In the genomic region with DNA sequence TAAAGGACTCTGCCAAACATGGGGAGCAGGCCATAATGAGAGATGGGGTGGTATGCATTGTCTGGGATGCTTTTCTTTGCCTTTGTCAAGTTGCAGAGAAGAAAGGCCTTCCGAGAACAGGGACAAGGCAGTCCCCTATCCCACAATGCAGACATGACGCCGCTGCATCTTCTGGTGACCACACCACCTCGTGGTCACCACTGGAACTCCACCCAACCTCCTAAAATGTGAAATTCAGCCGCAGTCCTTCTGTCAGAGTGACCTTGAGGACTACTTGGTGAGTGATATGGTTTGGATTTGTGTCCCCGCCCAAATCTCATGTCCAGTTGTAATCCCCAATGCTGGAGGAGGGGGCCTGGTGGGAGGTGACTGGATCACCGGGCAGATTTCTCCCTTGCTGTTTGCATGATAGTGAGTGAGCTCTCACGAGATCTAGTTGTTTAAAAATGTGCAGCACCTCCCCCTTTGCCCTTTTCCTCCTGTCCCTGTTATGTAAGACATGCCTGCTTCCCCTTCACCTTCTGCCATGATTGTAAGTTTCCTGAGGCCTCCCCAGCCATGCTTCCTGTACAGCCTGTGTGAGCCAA, we compare ENCODE assay signal across 8 cellular contexts. TPM values are rescaled to one million over a fixed set of nuclear protein-coding genes. Genes with fewer than 3 reads are reported as not detected.
DNase-seq lines count a peak whose midpoint lies in the region; ATAC-seq and TF ChIP-seq lines count a peak whose summit lies in the region.

No MANE protein-coding gene starts in this region.

- peak; percentile 42 for ATAC-seq in HG02623 (IDR thresholded peaks at IDR 0.05; ENCODE audit: unreplicated experiment)
- ATAC-seq in GM19328 (IDR thresholded peaks at IDR 0.05; ENCODE audit: unreplicated experiment) = no peak

- no peaks in the 10 kb centered on the region for H3K9me3 Mint-ChIP-seq in activated T-cell treated with anti-CD3 and anti-CD28 coated beads, Interleukin-2, amount 50 U/mL, for 24 hours
- no peaks in the 10 kb centered on the region for H3K9me3 Mint-ChIP-seq in osteocyte (ENCODE audit: unreplicated experiment)

- H3K4me1 Mint-ChIP-seq in activated T-cell treated with anti-CD3 and anti-CD28 coated beads, Interleukin-2, amount 50 U/mL, for 24 hours (ENCODE audit: low read depth) = peaks cover 8% of the 10 kb centered on the region
- H3K4me1 Mint-ChIP-seq in osteocyte (ENCODE audit: unreplicated experiment) = peaks cover 2% of the 10 kb centered on the region

- no peak overlapping the region for H3K27ac Mint-ChIP-seq in activated T-cell treated with anti-CD3 and anti-CD28 coated beads, Interleukin-2, amount 50 U/mL, for 24 hours
- H3K27ac Mint-ChIP-seq in osteocyte (ENCODE audit: unreplicated experiment) = no peak overlapping the region

- DNase-seq in NCI-H2196 (lab: John Stamatoyannopoulos, UW; ENCODE audit: unreplicated experiment) (peak; percentile 32), NCI-H2196 treated with DMSO at 0.1 percent for 48 hours (lab: John Stamatoyannopoulos, UW; ENCODE audit: unreplicated experiment) (no peak), NCI-H510A treated with DMSO at 0.1 percent for 48 hours (lab: John Stamatoyannopoulos, UW) (peak; percentile 18), fibroblast of villous mesenchyme (ENCODE audit: low read depth) (peak; percentile 43), osteocyte (ENCODE audit: extremely low spot score, unreplicated experiment) (no peak)
- DNase-seq in activated T-cell treated with anti-CD3 and anti-CD28 coated beads, Interleukin-2, amount 50 U/mL, for 24 hours = peak; percentile 63

- no peak overlapping the region for H3K4me3 Mint-ChIP-seq in activated T-cell treated with anti-CD3 and anti-CD28 coated beads, Interleukin-2, amount 50 U/mL, for 24 hours
- H3K4me3 Mint-ChIP-seq in osteocyte (ENCODE audit: unreplicated experiment) = no peak overlapping the region

- peaks cover 21% of the 10 kb centered on the region for H3K27me3 Mint-ChIP-seq in activated T-cell treated with anti-CD3 and anti-CD28 coated beads, Interleukin-2, amount 50 U/mL, for 24 hours
- H3K27me3 Mint-ChIP-seq in osteocyte (ENCODE audit: unreplicated experiment) = peaks cover 18% of the 10 kb centered on the region

- H3K36me3 Mint-ChIP-seq in activated T-cell treated with anti-CD3 and anti-CD28 coated beads, Interleukin-2, amount 50 U/mL, for 24 hours (ENCODE audit: low read depth) = no peaks in the 10 kb centered on the region
- no peaks in the 10 kb centered on the region for H3K36me3 Mint-ChIP-seq in osteocyte (ENCODE audit: unreplicated experiment)

- H3K4me3 ChIP-seq in fibroblast of villous mesenchyme (ENCODE audit: low read depth, low read length) = no peak overlapping the region

- TF ChIP-seq CTCF in fibroblast of villous mesenchyme (IDR thresholded peaks at IDR 0.05; ENCODE audit: insufficient read depth, low read depth, low read length) (peak; percentile 92), osteocyte (IDR thresholded peaks at IDR 0.05) (peak; percentile 74)

RNA-seq across cellular contexts. Expression of gene FRMPD2, which starts 15.2 kb away (rescaled TPM):
- total RNA-seq in fibroblast of villous mesenchyme = under 0.01 TPM in 2 replicates
- total RNA-seq in osteocyte = not detected in 2 replicates

RNA-seq across cellular contexts. Expression of gene MAPK8, which starts 16.7 kb away (rescaled TPM):
- total RNA-seq in fibroblast of villous mesenchyme (86.0 and 111 TPM in 2 replicates), osteocyte (57.1 and 57.9 TPM in 2 replicates)

Comparison
In these comparisons a context has a peak if more than half of its experiments do, and no peak if none do; other contexts are left out.
1. DNase-seq: peak in NCI-H2196 (single experiment), NCI-H510A treated with DMSO at 0.1 percent for 48 hours (single experiment), activated T-cell treated with anti-CD3 and anti-CD28 coated beads, Interleukin-2, amount 50 U/mL, for 24 hours (single experiment) and fibroblast of villous mesenchyme (single experiment); none in NCI-H2196 treated with DMSO at 0.1 percent for 48 hours (single experiment) and osteocyte (single experiment).